Comparison of ENCODE assay signal across 9 cellular contexts in the genomic region with DNA sequence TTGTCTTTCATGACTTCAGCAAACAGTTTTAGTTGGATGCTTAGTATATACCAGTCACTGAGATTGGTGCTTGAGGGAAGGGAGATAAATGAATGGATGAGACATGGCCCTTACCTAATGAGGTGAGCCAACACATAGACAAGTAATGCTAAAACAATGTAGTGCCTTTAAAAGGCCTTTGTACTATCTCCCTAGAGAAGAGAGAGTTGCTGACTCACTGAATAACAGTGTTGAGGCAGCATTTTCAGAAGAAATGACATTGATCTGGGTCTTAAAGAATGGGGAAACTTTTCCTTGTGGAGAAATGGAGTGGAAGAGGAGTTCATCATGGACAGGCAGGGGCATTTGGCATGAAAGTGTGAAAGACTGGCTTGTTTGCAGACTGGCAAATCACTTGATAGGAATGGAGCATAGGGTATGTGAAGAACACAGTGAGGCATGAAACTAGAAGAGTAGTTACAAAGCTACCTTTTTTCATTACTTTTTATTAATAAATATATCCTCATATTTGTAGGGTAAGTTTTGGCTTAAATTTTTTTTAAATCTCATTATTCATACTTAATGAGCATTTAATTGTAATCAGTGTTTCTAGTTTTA.
A peak's percentile ranks its signal among the peaks of the same experiment; 100 is the strongest.
DNase-seq lines count a peak whose midpoint lies in the region; ATAC-seq and TF ChIP-seq lines count a peak whose summit lies in the region.
"Had no signal": no experiment of that assay in that cellular context is flagged by ENCODE, and none has a peak within 500 bp of the region (broad histone marks: within the 10 kb centered on the region; RNA-seq: fewer than 3 reads in every experiment).

No MANE protein-coding gene starts in this region.

- no peaks in the 10 kb centered on the region for H3K27me3 ChIP-seq in ectodermal cell (ENCODE audit: control insufficient read depth, insufficient read depth, low read length, poor library complexity, severe bottlenecking)
- H3K27me3 ChIP-seq in right lobe of liver: no peaks in the 10 kb centered on the region
- H3K27me3 ChIP-seq in SJCRH30: no peaks in the 10 kb centered on the region

- no peak for TF ChIP-seq CTCF in right lobe of liver (IDR thresholded peaks at IDR 0.05)

- DNase-seq in EH (ENCODE audit: low read depth) (peak; percentile 66), NCI-H69 (lab: John Stamatoyannopoulos, UW) (peak; percentile 27), right lobe of liver (no peak), NCI-H2107 (lab: John Stamatoyannopoulos, UW) (no peak), SJCRH30 (no peak)
- DNase-seq in activated T-cell treated with anti-CD3 and anti-CD28 coated beads, Interleukin-2, amount 50 U/mL, for 1 hour: no peak
- DNase-seq: NCI-H2171 had no signal

- H3K4me3 ChIP-seq in ectodermal cell (ENCODE audit: insufficient read depth, low read depth, low read length): no peak overlapping the region
- no peak overlapping the region for H3K4me3 ChIP-seq in right lobe of liver
- H3K4me3 ChIP-seq in SJCRH30: no peak overlapping the region

- H3K36me3 ChIP-seq in ectodermal cell (ENCODE audit: control insufficient read depth, insufficient read depth, low read length): no peaks in the 10 kb centered on the region
- H3K36me3 ChIP-seq in right lobe of liver: no peaks in the 10 kb centered on the region
- no peaks in the 10 kb centered on the region for H3K36me3 ChIP-seq in SJCRH30

- peaks cover 14% of the 10 kb centered on the region for H3K4me1 ChIP-seq in ectodermal cell (ENCODE audit: control insufficient read depth, insufficient read depth, low read length)
- peaks cover 0 to 21% (median 7%) of the 10 kb centered on the region in 4 donors for H3K4me1 ChIP-seq in right lobe of liver
- peaks cover 13% of the 10 kb centered on the region for H3K4me1 ChIP-seq in SJCRH30

- TF ChIP-seq POLR2A in right lobe of liver (IDR thresholded peaks at IDR 0.05): no peak

- H3K27ac ChIP-seq in ectodermal cell (ENCODE audit: insufficient read depth, low read depth, low read length, poor library complexity, severe bottlenecking) (peak overlapping the region; percentile 38), right lobe of liver (no peak overlapping the region), SJCRH30 (no peak overlapping the region)

- no peaks in the 10 kb centered on the region for H3K9me3 ChIP-seq in ectodermal cell (ENCODE audit: control insufficient read depth, low read length)
- H3K9me3 ChIP-seq in right lobe of liver: no peaks in the 10 kb centered on the region
- H3K9me3 ChIP-seq in SJCRH30 (replicated peaks): peaks cover 6% of the 10 kb centered on the region

- intact Hi-C loops in right lobe of liver (cut with DNase I): no loop called here

- ATAC-seq in right lobe of liver (peak; percentile 17 to 73 (median 46)), HG02840 (IDR thresholded peaks at IDR 0.05; ENCODE audit: low FRiP score, unreplicated experiment) (no peak)

Comparison
In these comparisons a context has a peak if more than half of its experiments do, and no peak if none do; other contexts are left out.
1. DNase-seq: peak in EH (single experiment) and NCI-H69 (single experiment); none in right lobe of liver (0 of 3), NCI-H2107 (single experiment), SJCRH30 (0 of 2) and activated T-cell treated with anti-CD3 and anti-CD28 coated beads, Interleukin-2, amount 50 U/mL, for 1 hour (single experiment).